21 cellular contexts compared by ENCODE assay signal in the genomic region with DNA sequence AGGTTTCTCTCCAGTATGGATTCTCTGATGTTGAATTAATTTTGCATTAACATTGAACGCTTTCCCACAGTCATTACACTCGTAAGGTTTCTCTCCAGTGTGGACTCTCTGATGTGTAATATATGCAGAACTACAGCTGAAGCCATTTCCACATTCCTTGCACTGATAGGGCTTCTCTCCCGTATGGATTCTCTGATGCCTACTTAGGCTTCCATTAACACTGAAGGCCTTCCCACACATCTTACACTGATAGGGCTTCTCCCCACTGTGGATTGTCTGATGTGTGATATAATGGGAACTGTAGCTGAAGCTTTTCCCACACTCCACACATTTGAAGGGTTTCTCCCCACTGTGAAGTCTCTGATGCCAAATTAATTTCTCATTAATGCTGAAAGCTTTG. TPM values are rescaled to one million over a fixed set of nuclear protein-coding genes. Genes with fewer than 3 reads are reported as not detected.
"Had no signal": no experiment of that assay in that cellular context is flagged by ENCODE, and none has a peak within 500 bp of the region (broad histone marks: within the 10 kb centered on the region; RNA-seq: fewer than 3 reads in every experiment).

No MANE protein-coding gene starts in this region.

- H3K27me3 Mint-ChIP-seq: activated CD4-positive, alpha-beta T cell treated with anti-CD3 and anti-CD28 coated beads, Interleukin-2, amount 10 ng/mL, durations not matched to agents 7 days and 5 days; activated naive CD8-positive, alpha-beta T cell treated with anti-CD3 and anti-CD28 coated beads, Interleukin-2, amount 50 U/mL, for 24 hours had no signal

- H3K27ac ChIP-seq: colonic mucosa, prostate gland, suprapubic skin had no signal

- FAIRE-seq: TTC549 had no signal

- H3K27me3 ChIP-seq: colonic mucosa, suprapubic skin had no signal

- H3K4me1 ChIP-seq: colonic mucosa, prostate gland, suprapubic skin had no signal

- H3K4me3 Mint-ChIP-seq: activated CD4-positive, alpha-beta T cell treated with anti-CD3 and anti-CD28 coated beads, Interleukin-2, amount 10 ng/mL, durations not matched to agents 7 days and 5 days; activated naive CD8-positive, alpha-beta T cell treated with anti-CD3 and anti-CD28 coated beads, Interleukin-2, amount 50 U/mL, for 24 hours; natural killer cell had no signal

- H3K4me1 Mint-ChIP-seq: activated CD4-positive, alpha-beta T cell treated with anti-CD3 and anti-CD28 coated beads, Interleukin-2, amount 10 ng/mL, durations not matched to agents 7 days and 5 days; activated naive CD8-positive, alpha-beta T cell treated with anti-CD3 and anti-CD28 coated beads, Interleukin-2, amount 50 U/mL, for 24 hours had no signal

- H3K4me3 ChIP-seq: colonic mucosa, lung, prostate gland, suprapubic skin had no signal

- H3K27ac Mint-ChIP-seq: activated CD4-positive, alpha-beta T cell treated with anti-CD3 and anti-CD28 coated beads, Interleukin-2, amount 10 ng/mL, durations not matched to agents 7 days and 5 days; activated naive CD8-positive, alpha-beta T cell treated with anti-CD3 and anti-CD28 coated beads, Interleukin-2, amount 50 U/mL, for 24 hours; natural killer cell had no signal

- DNase-seq: activated CD4-positive, alpha-beta T cell treated with anti-CD3 and anti-CD28 coated beads, Interleukin-2, amount 10 ng/mL, durations not matched to agents 7 days and 5 days; activated CD4-positive, CD25-positive, alpha-beta regulatory T cell; activated CD8-positive, alpha-beta memory T cell treated with anti-CD3 and anti-CD28 coated beads for 24 hours; activated naive CD4-positive, alpha-beta T cell treated with Interleukin-2 at 50 U/mL for 16 hours; activated naive CD8-positive, alpha-beta T cell treated with anti-CD3 and anti-CD28 coated beads, Interleukin-2, amount 50 U/mL, for 24 hours; colonic mucosa; effector CD8-positive, alpha-beta T cell; natural killer cell; nucleus accumbens; stimulated activated CD4-positive, alpha-beta T cell treated with anti-CD3 and anti-CD28 coated beads, Interleukin-12 subunit alpha, Interleukin-12 subunit beta, amount 100 ng/mL, for 4 hours; stimulated activated naive CD4-positive, alpha-beta T cell treated with Interleukin-2 at 50 U/mL for 16 hours; T-helper 2 cell had no signal

- ATAC-seq: activated naive CD8-positive, alpha-beta T cell treated with anti-CD3 and anti-CD28 coated beads, Interleukin-2, amount 50 U/mL, for 24 hours; natural killer cell; sciatic nerve had no signal

RNA-seq across cellular contexts. Expression of a gene that starts 7.2 kb away (rescaled TPM):
- total RNA-seq: activated CD4-positive, alpha-beta T cell treated with anti-CD3 and anti-CD28 coated beads, Interleukin-2, amount 10 ng/mL, durations not matched to agents 7 days and 5 days; cardiac septum; colonic mucosa; epithelial cell of proximal tubule; lung; mononuclear cell; natural killer cell; sciatic nerve; suprapubic skin; urinary bladder had no signal
- polyA plus RNA-seq: lung, urinary bladder had no signal
